In genomic region chr14:87993485-87993809, GRCh38 we compare ENCODE assay signal across 8 cellular contexts. TPM values are rescaled to one million over a fixed set of nuclear protein-coding genes. Genes with fewer than 3 reads are reported as not detected.
A peak's percentile ranks its signal among the peaks of the same experiment; 100 is the strongest.
DNase-seq lines count a peak whose midpoint lies in the region; ATAC-seq and TF ChIP-seq lines count a peak whose summit lies in the region.

No MANE protein-coding gene starts in this region.

- no peak for TF ChIP-seq CTCF in SK-N-SH (IDR thresholded peaks at IDR 0.05)

- H3K9ac ChIP-seq in SK-N-SH, result peak overlapping the region; percentile 73; the same call in 1 of the 2 replicates
- H3K9ac ChIP-seq in subcutaneous abdominal adipose tissue (ENCODE audit: low read length in 5 of 5), result peak overlapping the region; percentile 78 to 91 (median 89)

- intact Hi-C loops in activated CD4-positive, alpha-beta memory T cell treated with anti-CD3 and anti-CD28 coated beads for 36 hours (cut with micrococcal nuclease), result loop anchor here (1.0 to 5.0 kb wide), 4 partner anchors 13 to 799 kb away; partner anchors contain the start of gene EML5

- no peaks in the 10 kb centered on the region for H3K36me3 ChIP-seq in SK-N-SH (replicated peaks in 1 of 2; ENCODE audit: control insufficient read depth in 1 of 2, insufficient read depth in 2 of 2, low read length in 1 of 2)
- no peaks in the 10 kb centered on the region for H3K36me3 ChIP-seq in iPS DF 6.9 (ENCODE audit: control insufficient read depth, insufficient read depth, low read length)
- H3K36me3 ChIP-seq in subcutaneous abdominal adipose tissue (ENCODE audit: control insufficient read depth in 5 of 5, insufficient read depth in 5 of 5, low read length in 5 of 5), result no peaks in the 10 kb centered on the region

- no peak for TF ChIP-seq RAD21 in SK-N-SH (IDR thresholded peaks at IDR 0.05; ENCODE audit: low read length)

- H3K36me3 Mint-ChIP-seq in activated CD4-positive, alpha-beta memory T cell treated with anti-CD3 and anti-CD28 coated beads for 36 hours, result no peaks in the 10 kb centered on the region

- peak overlapping the region; percentile 70 for H3K4me2 ChIP-seq in SK-N-SH

- H3K79me2 ChIP-seq in SK-N-SH (ENCODE audit: insufficient read depth), result no peaks in the 10 kb centered on the region

- H3K4me1 ChIP-seq in SK-N-SH (ENCODE audit: control insufficient read depth in 1 of 2, insufficient read depth in 2 of 2, low read depth in 1 of 2, low read length in 1 of 2) (peaks cover 0 to 7% of the 10 kb centered on the region in 2 experiments; a peak in 1 of 4 replicates), iPS DF 6.9 (ENCODE audit: control insufficient read depth, insufficient read depth, low read length) (peaks cover 1% of the 10 kb centered on the region; the same call in 1 of the 2 replicates), subcutaneous abdominal adipose tissue (ENCODE audit: control insufficient read depth in 5 of 5, insufficient read depth in 5 of 5, low read length in 5 of 5) (peaks cover 0 to 25% (median 20%) of the 10 kb centered on the region in 5 donors)

- CTCF ChIA-PET in SK-N-SH (lab: Yijun Ruan, JAX), result interaction anchor here (3.0 kb wide), 1 partner anchor 20 kb away, joined by 11 read pairs; no protein-coding TSS in a partner anchor
- CTCF ChIA-PET in activated CD4-positive, alpha-beta memory T cell treated with anti-CD3 and anti-CD28 coated beads for 36 hours (lab: Charles Lee), result interaction anchor here (0.8 to 2.1 kb wide), 5 partner anchors 10 to 196 kb away, joined by 3 to 16 read pairs (median 6); partner anchors contain the start of gene GPR65

- no peaks in the 10 kb centered on the region for H3K9me3 Mint-ChIP-seq in activated CD4-positive, alpha-beta memory T cell treated with anti-CD3 and anti-CD28 coated beads for 36 hours

- H3K27ac Mint-ChIP-seq in activated CD4-positive, alpha-beta memory T cell treated with anti-CD3 and anti-CD28 coated beads for 36 hours, result peak overlapping the region; percentile 96

- H3K4me3 Mint-ChIP-seq in activated CD4-positive, alpha-beta memory T cell treated with anti-CD3 and anti-CD28 coated beads for 36 hours, result peak overlapping the region; percentile 93

- DNase-seq in SK-N-SH (no peak), iPS DF 6.9 (ENCODE audit: low read depth, low spot score) (no peak)
- no peak for DNase-seq in activated CD4-positive, alpha-beta memory T cell treated with anti-CD3 and anti-CD28 coated beads for 36 hours
- DNase-seq in stimulated activated CD4-positive, alpha-beta T cell treated with anti-CD3 and anti-CD28 coated beads, Interleukin-1b, Interleukin-23, amount 100 ng/mL, for 48 hours, result no peak

- H3K27me3 ChIP-seq in SK-N-SH (ENCODE audit: insufficient read depth), result no peaks in the 10 kb centered on the region
- H3K27me3 ChIP-seq in iPS DF 6.9 (ENCODE audit: control insufficient read depth, insufficient read depth, low read length), result no peaks in the 10 kb centered on the region
- no peaks in the 10 kb centered on the region for H3K27me3 ChIP-seq in subcutaneous abdominal adipose tissue (ENCODE audit: control insufficient read depth in 5 of 5, insufficient read depth in 4 of 5, low read length in 5 of 5)

- WGBS in SK-N-SH (ENCODE audit: low lambda C conversion rate), result 50% methylated on average over 5 of the region's 5 CpGs
- no CpG with 5 or more reads among the region's 5 CpGs for WGBS in iPS DF 6.9 (ENCODE audit: insufficient coverage, insufficient read length)

- peak overlapping the region; percentile 96 for H2AFZ ChIP-seq in SK-N-SH (ENCODE audit: low read depth)

- H3K27ac ChIP-seq in SK-N-SH (ENCODE audit: low read depth in 2 of 2, low read length in 1 of 2) (peak overlapping the region; percentile 45 to 90; a peak in 3 of 4 replicates), iPS DF 6.9 (ENCODE audit: low read length) (no peak overlapping the region), subcutaneous abdominal adipose tissue (ENCODE audit: low read depth, low read length) (peak overlapping the region; percentile 90)

- TF ChIP-seq EP300 in SK-N-SH (IDR thresholded peaks at IDR 0.05; ENCODE audit: borderline replicate concordance in 1 of 2, low read depth in 1 of 2, low read length in 1 of 2), result no peak

- ATAC-seq in SK-N-SH treated with all-trans-retinoic acid at 6 μM for 48 hours (no peak), HG02588 (IDR thresholded peaks at IDR 0.05; ENCODE audit: unreplicated experiment) (no peak), GM19397 (IDR thresholded peaks at IDR 0.05; ENCODE audit: unreplicated experiment) (no peak)

- no peaks in the 10 kb centered on the region for H3F3A ChIP-seq in SK-N-SH (replicated peaks; ENCODE audit: insufficient read depth)

- H3K4me1 Mint-ChIP-seq in activated CD4-positive, alpha-beta memory T cell treated with anti-CD3 and anti-CD28 coated beads for 36 hours (ENCODE audit: low read depth), result peaks cover 45% of the 10 kb centered on the region

- no peaks in the 10 kb centered on the region for H4K20me1 ChIP-seq in SK-N-SH (ENCODE audit: insufficient read depth)

- no peaks in the 10 kb centered on the region for H3K9me3 ChIP-seq in SK-N-SH
- H3K9me3 ChIP-seq in iPS DF 6.9 (ENCODE audit: control insufficient read depth, insufficient read depth, low read length), result no peaks in the 10 kb centered on the region
- no peaks in the 10 kb centered on the region for H3K9me3 ChIP-seq in subcutaneous abdominal adipose tissue (ENCODE audit: control insufficient read depth in 5 of 5, low read length in 5 of 5)

- H3K9me2 ChIP-seq in SK-N-SH, result no peaks in the 10 kb centered on the region

- POLR2A ChIA-PET in SK-N-SH (lab: Yijun Ruan, JAX), result interaction anchor here (0.8 to 1.2 kb wide), 2 partner anchors 10 to 392 kb away, joined by 3 to 5 read pairs; partner anchors contain the start of gene SPATA7
- POLR2A ChIA-PET in activated CD4-positive, alpha-beta memory T cell treated with anti-CD3 and anti-CD28 coated beads for 36 hours (lab: Charles Lee), result interaction anchor here (0.9 to 5.4 kb wide), 9 partner anchors 9 to 175 kb away, joined by 3 to 88 read pairs (median 4); partner anchors contain the start of gene GPR65

- H3K4me3 ChIP-seq in SK-N-SH (ENCODE audit: low read depth in 2 of 2, low read length in 1 of 2) (peak overlapping the region; percentile 71 to 79), iPS DF 6.9 (ENCODE audit: low read length) (peak overlapping the region; percentile 38; the same call in 1 of the 2 replicates), subcutaneous abdominal adipose tissue (ENCODE audit: low read depth in 1 of 5, low read length in 5 of 5) (peak overlapping the region; percentile 72 to 88 (median 84))

- no peaks in the 10 kb centered on the region for H3K27me3 Mint-ChIP-seq in activated CD4-positive, alpha-beta memory T cell treated with anti-CD3 and anti-CD28 coated beads for 36 hours

TF ChIP-seq in SK-N-SH, 30 proteins besides CTCF, POLR2A, EP300 and RAD21 (continues in another document):
- TF ChIP-seq RCOR1 (IDR thresholded peaks at IDR 0.05; ENCODE audit: low read length) (no peak), POLR2AphosphoS5 (IDR thresholded peaks at IDR 0.05; ENCODE audit: low read depth, low read length) (no peak), ELF1 (IDR thresholded peaks at IDR 0.05) (no peak)

TF ChIP-seq in SK-N-SH treated with all-trans-retinoic acid at 6 μM for 48 hours, 23 proteins besides CTCF, POLR2A, EP300 and RAD21:
- no peak for TF ChIP-seq ZFP3 (CRISPR knock-in tag; IDR thresholded peaks at IDR 0.05)
- TF ChIP-seq TCF4 (CRISPR knock-in tag; IDR thresholded peaks at IDR 0.05; ENCODE audit: borderline replicate concordance), result no peak
TF ChIP-seq in SK-N-SH treated with all-trans-retinoic acid at 6 μM for 48 hours: peak in this region for 0.

RNA-seq across cellular contexts. Expression of gene GALC, which starts 0.5 kb away (rescaled TPM):
- 9.7 and 10.9 TPM in 2 replicates for polyA plus RNA-seq in SK-N-SH (2012; rRNA removed)
- 11.7 and 12.8 TPM in 2 replicates for polyA plus RNA-seq in SK-N-SH (2012; cell fraction: cytosol; rRNA removed)
- 6.1 and 8.3 TPM in 2 replicates for polyA plus RNA-seq in SK-N-SH (2012; cell fraction: nucleus; rRNA removed)
- 10 to 100 TPM; 14.4 to 14.7 TPM for total RNA-seq in activated CD4-positive, alpha-beta memory T cell treated with anti-CD3 and anti-CD28 coated beads for 36 hours

RNA-seq across cellular contexts. Expression of gene GPR65, which starts 11.5 kb away (rescaled TPM):
- under 0.01 TPM in 1 of 2 replicates, not detected in the other for polyA plus RNA-seq in SK-N-SH (2012; rRNA removed)
- 0.01 and 0.03 TPM in 2 replicates for polyA plus RNA-seq in SK-N-SH (2012; cell fraction: cytosol; rRNA removed)
- 0.01 TPM in 1 of 2 replicates, not detected in the other for polyA plus RNA-seq in SK-N-SH (2012; cell fraction: nucleus; rRNA removed)
- 10 to 100 TPM; 13.4 to 13.7 TPM for total RNA-seq in activated CD4-positive, alpha-beta memory T cell treated with anti-CD3 and anti-CD28 coated beads for 36 hours
